In genomic region chr3:150755902-150756301, GRCh38 we compare ENCODE assay signal across 18 cellular contexts. TPM values are rescaled to one million over a fixed set of nuclear protein-coding genes. Genes with fewer than 3 reads are reported as not detected.
DNase-seq lines count a peak whose midpoint lies in the region; ATAC-seq and TF ChIP-seq lines count a peak whose summit lies in the region.
"Had no signal": no experiment of that assay in that cellular context is flagged by ENCODE, and none has a peak within 500 bp of the region (broad histone marks: within the 10 kb centered on the region; RNA-seq: fewer than 3 reads in every experiment).

No MANE protein-coding gene starts in this region.

- H3K36me3 ChIP-seq in hepatocyte (replicated peaks; ENCODE audit: insufficient read depth, low read depth) (no peaks in the 10 kb centered on the region), vagina (no peaks in the 10 kb centered on the region)

- H3K9me3 ChIP-seq in hepatocyte (ENCODE audit: low read depth), result no peaks in the 10 kb centered on the region
- no peaks in the 10 kb centered on the region for H3K9me3 ChIP-seq in vagina

- 96% methylated on average over 3 of the region's 3 CpGs for WGBS in hepatocyte (ENCODE audit: low lambda C conversion rate, missing lambda C conversion rate)

- H3K9me2 ChIP-seq in hepatocyte (replicated peaks; ENCODE audit: insufficient read depth), result no peaks in the 10 kb centered on the region

- no peaks in the 10 kb centered on the region for H3K27me3 Mint-ChIP-seq in activated T-helper 1 cell treated with anti-CD3 and anti-CD28 coated beads, Interleukin-12 subunit alpha, Interleukin-12 subunit beta, Interleukin-2, Interleukin-4 antibody, amounts not matched to agents 30 ng/mL and 10 ng/mL and 1 ng/mL, durations not matched to agents 14 hours and 24 hours and 36 hours (ENCODE audit: insufficient read depth)
- H3K27me3 Mint-ChIP-seq: natural killer cell treated with Interleukin-12 subunit alpha and Interleukin-12 subunit beta and Interleukin-15 and Interleukin-18, amount 100 ng/mL, for 72 hours had no signal

- TF ChIP-seq POLR2A in vagina (IDR thresholded peaks at IDR 0.05), result no peak

- peaks cover 91% of the 10 kb centered on the region for H3K4me1 Mint-ChIP-seq in activated T-helper 1 cell treated with anti-CD3 and anti-CD28 coated beads, Interleukin-12 subunit alpha, Interleukin-12 subunit beta, Interleukin-2, Interleukin-4 antibody, amounts not matched to agents 30 ng/mL and 10 ng/mL and 1 ng/mL, durations not matched to agents 14 hours and 24 hours and 36 hours (ENCODE audit: low read depth)

- intact Hi-C loops in left ventricle myocardium superior (cut with micrococcal nuclease) (no loop called here), cardiac septum (cut with DNase I) (no loop called here), vagina (cut with DNase I) (no loop called here)
- intact Hi-C loops in activated T-helper 1 cell treated with anti-CD3 and anti-CD28 coated beads, Interleukin-12 subunit alpha, Interleukin-12 subunit beta, Interleukin-2, Interleukin-4 antibody, amounts not matched to agents 30 ng/mL and 10 ng/mL and 1 ng/mL, durations not matched to agents 14 hours and 24 hours and 36 hours (cut with micrococcal nuclease), result no loop called here

- H4K20me1 ChIP-seq in hepatocyte (ENCODE audit: insufficient read depth, poor library complexity, severe bottlenecking), result peaks cover 52% of the 10 kb centered on the region

- H3K4me3 ChIP-seq in hepatocyte (no peak overlapping the region), vagina (peak overlapping the region in 1 of 2 donors; percentile 11)

- peaks cover 98% of the 10 kb centered on the region for H3K79me2 ChIP-seq in hepatocyte

- no peak overlapping the region for H2AFZ ChIP-seq in hepatocyte

- no peak for DNase-seq in left ventricle myocardium superior
- no peak for DNase-seq in cardiac septum (ENCODE audit: low spot score)
- no peak for DNase-seq in activated T-helper 1 cell treated with anti-CD3 and anti-CD28 coated beads, Interleukin-12 subunit alpha, Interleukin-12 subunit beta, Interleukin-2, Interleukin-4 antibody, amounts not matched to agents 30 ng/mL and 10 ng/mL and 1 ng/mL, durations not matched to agents 14 hours and 24 hours and 36 hours (ENCODE audit: low spot score)
- no peak for DNase-seq in hepatocyte (ENCODE audit: low spot score)
- DNase-seq in vagina (ENCODE audit: extremely low spot score in 2 of 2), result no peak
- DNase-seq: activated CD4-positive, alpha-beta T cell treated with anti-CD3 and anti-CD28 coated beads for 1 hour; amygdala; cerebellar nuclear complex; GDM1; H7; NCI-H446 treated with DMSO at 0.1 percent for 48 hours; SHP77 had no signal

- peak overlapping the region; percentile 95 for H3K4me3 Mint-ChIP-seq in activated T-helper 1 cell treated with anti-CD3 and anti-CD28 coated beads, Interleukin-12 subunit alpha, Interleukin-12 subunit beta, Interleukin-2, Interleukin-4 antibody, amounts not matched to agents 30 ng/mL and 10 ng/mL and 1 ng/mL, durations not matched to agents 14 hours and 24 hours and 36 hours
- H3K4me3 Mint-ChIP-seq: natural killer cell treated with Interleukin-12 subunit alpha and Interleukin-12 subunit beta and Interleukin-15 and Interleukin-18, amount 100 ng/mL, for 72 hours had no signal

- peak overlapping the region; percentile 35 for H3K27ac ChIP-seq in hepatocyte
- peak overlapping the region; percentile 71 for H3K27ac ChIP-seq in vagina

- H3K4me2 ChIP-seq in hepatocyte, result no peak overlapping the region

- peaks cover 80% of the 10 kb centered on the region for H3K36me3 Mint-ChIP-seq in activated T-helper 1 cell treated with anti-CD3 and anti-CD28 coated beads, Interleukin-12 subunit alpha, Interleukin-12 subunit beta, Interleukin-2, Interleukin-4 antibody, amounts not matched to agents 30 ng/mL and 10 ng/mL and 1 ng/mL, durations not matched to agents 14 hours and 24 hours and 36 hours (ENCODE audit: low read depth)

- H3K27ac Mint-ChIP-seq in activated T-helper 1 cell treated with anti-CD3 and anti-CD28 coated beads, Interleukin-12 subunit alpha, Interleukin-12 subunit beta, Interleukin-2, Interleukin-4 antibody, amounts not matched to agents 30 ng/mL and 10 ng/mL and 1 ng/mL, durations not matched to agents 14 hours and 24 hours and 36 hours, result no peak overlapping the region

- H3K27me3 ChIP-seq in hepatocyte (no peaks in the 10 kb centered on the region), vagina (no peaks in the 10 kb centered on the region)

- H3K9me3 Mint-ChIP-seq in activated T-helper 1 cell treated with anti-CD3 and anti-CD28 coated beads, Interleukin-12 subunit alpha, Interleukin-12 subunit beta, Interleukin-2, Interleukin-4 antibody, amounts not matched to agents 30 ng/mL and 10 ng/mL and 1 ng/mL, durations not matched to agents 14 hours and 24 hours and 36 hours, result peaks cover 6% of the 10 kb centered on the region
- H3K9me3 Mint-ChIP-seq: natural killer cell treated with Interleukin-12 subunit alpha and Interleukin-12 subunit beta and Interleukin-15 and Interleukin-18, amount 100 ng/mL, for 72 hours had no signal

- H3K4me1 ChIP-seq in hepatocyte (ENCODE audit: insufficient read depth) (peaks cover 49% of the 10 kb centered on the region), vagina (peaks cover 100% of the 10 kb centered on the region)

- ATAC-seq in left ventricle myocardium superior, result peak; percentile 44
- no peak for ATAC-seq in GM19463 (IDR thresholded peaks at IDR 0.05; ENCODE audit: unreplicated experiment)
- no peak for ATAC-seq in GM19023 (IDR thresholded peaks at IDR 0.05; ENCODE audit: unreplicated experiment)
- no peak for ATAC-seq in HG02678 (IDR thresholded peaks at IDR 0.05; ENCODE audit: unreplicated experiment)
- ATAC-seq: natural killer cell treated with Interleukin-12 subunit alpha and Interleukin-12 subunit beta and Interleukin-15 and Interleukin-18, amount 100 ng/mL, for 72 hours had no signal

- no peak for TF ChIP-seq CTCF in hepatocyte (IDR thresholded peaks at IDR 0.05; ENCODE audit: poor library complexity)
- TF ChIP-seq CTCF in vagina (IDR thresholded peaks at IDR 0.05), result no peak

RNA-seq across cellular contexts. Expression of gene SIAH2, which starts 7.1 kb away (rescaled TPM):
- 23.2 TPM for total RNA-seq in left ventricle myocardium superior
- 34.4 TPM for total RNA-seq in cardiac septum
- 175 and 177 TPM in 2 replicates for total RNA-seq in activated T-helper 1 cell treated with anti-CD3 and anti-CD28 coated beads, Interleukin-12 subunit alpha, Interleukin-12 subunit beta, Interleukin-2, Interleukin-4 antibody, amounts not matched to agents 30 ng/mL and 10 ng/mL and 1 ng/mL, durations not matched to agents 14 hours and 24 hours and 36 hours
- total RNA-seq in hepatocyte, result 43.6 and 46.4 TPM in 2 replicates
- 54.3 and 57.9 TPM in 2 replicates for polyA plus RNA-seq in hepatocyte
- 71.0 TPM for total RNA-seq in vagina

RNA-seq across cellular contexts. Expression of gene ERICH6, which starts 52.2 kb away (rescaled TPM):
- total RNA-seq in left ventricle myocardium superior (not detected), cardiac septum (0.19 TPM), hepatocyte (not detected in 2 replicates), vagina (not detected)
- not detected in 2 replicates for total RNA-seq in activated T-helper 1 cell treated with anti-CD3 and anti-CD28 coated beads, Interleukin-12 subunit alpha, Interleukin-12 subunit beta, Interleukin-2, Interleukin-4 antibody, amounts not matched to agents 30 ng/mL and 10 ng/mL and 1 ng/mL, durations not matched to agents 14 hours and 24 hours and 36 hours
- 0.61 TPM in 1 of 2 replicates, not detected in the other for polyA plus RNA-seq in hepatocyte
- total RNA-seq: lung microvascular endothelial cell; T-helper 2 cell treated with Interferon-gamma antibody and Interleukin-4, amounts not matched to agents 100 ng/mL and 5 ng/mL, for 36 hours had no signal
